ENCODE assay signal across 8 cellular contexts in genomic region chr5:129135633-129136032, GRCh38.
DNase-seq lines count a peak whose midpoint lies in the region; ATAC-seq and TF ChIP-seq lines count a peak whose summit lies in the region.
"Had no signal": no experiment of that assay in that cellular context is flagged by ENCODE, and none has a peak within 500 bp of the region (broad histone marks: within the 10 kb centered on the region; RNA-seq: fewer than 3 reads in every experiment).

No MANE protein-coding gene starts in this region.

- peak; percentile 26 for TF ChIP-seq CTCF in epithelial cell of esophagus (IDR thresholded peaks at IDR 0.05; ENCODE audit: insufficient read depth, low read depth, low read length, missing control alignments)

- peak; percentile 77 for ATAC-seq in GM18498 (IDR thresholded peaks at IDR 0.05; ENCODE audit: unreplicated experiment)
- ATAC-seq in GM21423 (IDR thresholded peaks at IDR 0.05; ENCODE audit: unreplicated experiment), result peak; percentile 69
- peak; percentile 76 for ATAC-seq in HG03442 (IDR thresholded peaks at IDR 0.05; ENCODE audit: unreplicated experiment)
- ATAC-seq in HG03108 (IDR thresholded peaks at IDR 0.05; ENCODE audit: unreplicated experiment), result no peak

- peak; percentile 36 for DNase-seq in epithelial cell of esophagus (ENCODE audit: low read depth)
- no peak for DNase-seq in NCI-H526 treated with DMSO at 0.1 percent for 48 hours (lab: John Stamatoyannopoulos, UW)
- no peak for DNase-seq in GDM1 (lab: John Stamatoyannopoulos, UW)
- DNase-seq: NCI-H226 had no signal

- H3K4me3 ChIP-seq in epithelial cell of esophagus (ENCODE audit: low read length), result no peak overlapping the region
